1 cellular context compared by ENCODE assay signal in genomic region chr11:86069408-86070086, GRCh38.
A peak's percentile ranks its signal among the peaks of the same experiment; 100 is the strongest.
TF ChIP-seq lines count a peak whose summit lies in the region.

No MANE protein-coding gene starts in this region.

TF ChIP-seq in HCT116, 20 proteins besides CTCF, POLR2A, EP300 and RAD21 (continued from another document):
- no peak for TF ChIP-seq ZBTB33 (IDR thresholded peaks at IDR 0.05; ENCODE audit: extremely low read depth, insufficient replicate concordance, low read length)
- TF ChIP-seq REST (IDR thresholded peaks at IDR 0.05; ENCODE audit: low read depth), result no peak
- peak; percentile 31 for TF ChIP-seq YY1 (IDR thresholded peaks at IDR 0.05; ENCODE audit: extremely low read depth, insufficient replicate concordance, low read depth, low read length)
- no peak for TF ChIP-seq ZNF274 (IDR thresholded peaks at IDR 0.05; ENCODE audit: low read depth, low read length)
- peak; percentile 57; the same call in 1 of the 2 replicates for TF ChIP-seq EGR1 (IDR thresholded peaks at IDR 0.05; ENCODE audit: low read depth)
- TF ChIP-seq, protein P1, sequence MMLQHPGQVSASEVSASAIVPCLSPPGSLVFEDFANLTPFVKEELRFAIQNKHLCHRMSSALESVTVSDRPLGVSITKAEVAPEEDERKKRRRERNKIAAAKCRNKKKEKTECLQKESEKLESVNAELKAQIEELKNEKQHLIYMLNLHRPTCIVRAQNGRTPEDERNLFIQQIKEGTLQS (IDR thresholded peaks at IDR 0.05), result no peak; the same call in 1 of the 2 replicates
